In genomic region chr2:30865218-30865617, GRCh38 we compare ENCODE assay signal across 23 cellular contexts.
"Had no signal": no experiment of that assay in that cellular context is flagged by ENCODE, and none has a peak within 500 bp of the region (broad histone marks: within the 10 kb centered on the region; RNA-seq: fewer than 3 reads in every experiment).

No MANE protein-coding gene starts in this region.

- H3K4me2 ChIP-seq: KMS-11 had no signal

- H3K4me3 ChIP-seq: MG63 had no signal

- DNase-seq: activated CD4-positive, alpha-beta memory T cell treated with anti-CD3 and anti-CD28 coated beads for 36 hours; activated CD4-positive, alpha-beta T cell treated with anti-CD3 and anti-CD28 coated beads, Interleukin-2, amount 10 ng/mL, durations not matched to agents 7 days and 5 days; activated CD4-positive, CD25-positive, alpha-beta regulatory T cell; activated CD8-positive, alpha-beta memory T cell treated with anti-CD3 and anti-CD28 coated beads for 24 hours; activated effector memory CD4-positive, alpha-beta T cell treated with anti-CD3 and anti-CD28 coated beads, Interleukin-2, amount 50 U/mL, for 16 hours; activated naive CD4-positive, alpha-beta T cell treated with Interleukin-2 at 50 U/mL for 16 hours; activated naive CD8-positive, alpha-beta T cell treated with anti-CD3 and anti-CD28 coated beads, Interleukin-2, amount 50 U/mL, for 24 hours; activated T-cell treated with anti-CD3 and anti-CD28 coated beads, Interleukin-2, amount 50 U/mL, for 4 hours; amniotic stem cell; MG63; NCI-H1105; NCI-H1694; NCI-H2029; NCI-H2107; NCI-H2171 treated with DMSO at 0.1 percent for 48 hours; NCI-H226; NCI-H526; NCI-H774; SIG-M5; T-cell; T1000 had no signal

- H3K27ac ChIP-seq: KMS-11 had no signal

- H3K36me3 ChIP-seq: MG63 had no signal

- H3K9me3 ChIP-seq: MG63 had no signal

- H3K9ac ChIP-seq: KMS-11 had no signal

- H3K27me3 ChIP-seq: MG63 had no signal

- ATAC-seq: activated naive CD4-positive, alpha-beta T cell treated with anti-CD3 and anti-CD28 coated beads, Interleukin-2, amount 50 U/mL, for 72 hours; activated naive CD8-positive, alpha-beta T cell treated with anti-CD3 and anti-CD28 coated beads, Interleukin-2, amount 50 U/mL, for 24 hours; activated T-cell treated with anti-CD3 and anti-CD28 coated beads, Interleukin-2, amount 50 U/mL, for 4 hours; T-cell had no signal
